Comparison of ENCODE assay signal across 8 cellular contexts in genomic region chr16:88810868-88811599, GRCh38. TPM values are rescaled to one million over a fixed set of nuclear protein-coding genes. Genes with fewer than 3 reads are reported as not detected.
DNase-seq lines count a peak whose midpoint lies in the region; ATAC-seq, FAIRE-seq and TF ChIP-seq lines count a peak whose summit lies in the region.

No MANE protein-coding gene starts in this region.

- no peak overlapping the region for H2BK15ac ChIP-seq in IMR-90 (ENCODE audit: low read depth, low read length)

- H3K9me3 ChIP-seq in IMR-90 (ENCODE audit: control insufficient read depth, insufficient read depth, low read length) = no peaks in the 10 kb centered on the region

- peak overlapping the region; percentile 84 for H3K27ac ChIP-seq in IMR-90 (ENCODE audit: insufficient read depth, low read length)

- H4K20me1 ChIP-seq in IMR-90 (ENCODE audit: insufficient read depth, low read length) = peaks cover 23% of the 10 kb centered on the region

- H3K4me3 ChIP-seq in IMR-90 (ENCODE audit: insufficient read depth, low read depth, low read length) = peak overlapping the region; percentile 60

- ATAC-seq in GM21717 (IDR thresholded peaks at IDR 0.05; ENCODE audit: unreplicated experiment) (peak; percentile 34), IMR-90 (ENCODE audit: low read depth) (peak; percentile 79), left cardiac atrium (peak; percentile 78 to 86)

- intact Hi-C loops in IMR-90 (cut with micrococcal nuclease) = loop anchor here (5.0 kb wide), 1 partner anchor 406 kb away; the partner anchor contains the start of gene ZNF778
- intact Hi-C loops in left cardiac atrium (cut with DNase I) = loop anchor here (10.0 kb wide), 2 partner anchors 354 to 404 kb away; partner anchors contain the start of gene ZNF778 (in 1 of the 2)

- H3K27me3 Mint-ChIP-seq in progenitor cell of endocrine pancreas = no peaks in the 10 kb centered on the region

- BruUV-seq in IMR-90 (replicated peaks; lab: Mats Ljungman, UMichigan) = no TSS peak

- POLR2A ChIA-PET in IMR-90 (lab: Charles Lee; ENCODE audit: unreplicated experiment) = no interaction called here

- H3K9me1 ChIP-seq in IMR-90 (ENCODE audit: insufficient read depth, low read length) = no peaks in the 10 kb centered on the region

- H3K56ac ChIP-seq in IMR-90 (ENCODE audit: extremely low read depth, insufficient read depth, low read length) = peak overlapping the region; percentile 50

- no peak overlapping the region for H2BK20ac ChIP-seq in IMR-90 (ENCODE audit: low read depth, low read length)

- H2BK5ac ChIP-seq in IMR-90 (ENCODE audit: low read depth, low read length, poor library complexity, severe bottlenecking) = peak overlapping the region; percentile 80

- H3K9me3 Mint-ChIP-seq in progenitor cell of endocrine pancreas (ENCODE audit: low read depth) = no peaks in the 10 kb centered on the region

- H3K14ac ChIP-seq in IMR-90 (replicated peaks; ENCODE audit: low read depth, low read length) = peak overlapping the region; percentile 84

- in situ Hi-C loops in IMR-90 (cut with MboI; ENCODE audit: low sequenced_read_pairs) = no loop called here

- peaks cover 12% of the 10 kb centered on the region for H3K4me1 ChIP-seq in IMR-90 (ENCODE audit: control insufficient read depth, insufficient read depth, low read length)

- peak overlapping the region; percentile 53; the same call in 1 of the 2 replicates for H3K23ac ChIP-seq in IMR-90 (ENCODE audit: low read depth, low read length)

- dilution Hi-C loops in IMR-90 (cut with HindIII; ENCODE audit: low sequenced_read_pairs, unreplicated experiment) = no loop called here

- TF ChIP-seq POLR2A in IMR-90 (IDR thresholded peaks at IDR 0.05; ENCODE audit: low read depth, low read length) = peak; percentile 81; the same call in 1 of the 2 replicates

- CTCF ChIA-PET in IMR-90 (lab: Yijun Ruan, JAX) = interaction anchor here (1.7 to 1.8 kb wide), 2 partner anchors 47 to 74 kb away, joined by 4 to 7 read pairs; partner anchors contain the start of genes GALNS and TRAPPC2L

- peak overlapping the region; percentile 90 for H3K4ac ChIP-seq in IMR-90 (ENCODE audit: low read depth, low read length)

- peaks cover 19% of the 10 kb centered on the region for H3K36me3 ChIP-seq in IMR-90 (ENCODE audit: control insufficient read depth, insufficient read depth, low read length)

- 0% methylated on average over 24 of the region's 45 CpGs; no CpG with 5 or more reads in 1 of the 2 experiments for WGBS in IMR-90 (ENCODE audit: extremely low coverage in 2 of 2, insufficient read length in 1 of 2), 2 experiments

- no peak for TF ChIP-seq RAD21 in IMR-90 (IDR thresholded peaks at IDR 0.05; ENCODE audit: low read length)

- peak overlapping the region; percentile 90 for H3K4me2 ChIP-seq in IMR-90 (ENCODE audit: low read depth, low read length)

- peak overlapping the region; percentile 85 for H3K4me3 Mint-ChIP-seq in progenitor cell of endocrine pancreas (ENCODE audit: low read depth)

- no peaks in the 10 kb centered on the region for H3K27me3 ChIP-seq in IMR-90 (ENCODE audit: control insufficient read depth, insufficient read depth, low read length)

- H3K36me3 Mint-ChIP-seq in progenitor cell of endocrine pancreas (ENCODE audit: insufficient read depth) = no peaks in the 10 kb centered on the region

- peak overlapping the region; percentile 81; the same call in 1 of the 2 replicates for H4K91ac ChIP-seq in IMR-90 (ENCODE audit: insufficient read depth, low read depth, low read length)

- H2BK120ac ChIP-seq in IMR-90 (ENCODE audit: low read depth, low read length) = no peak overlapping the region

- peak overlapping the region; percentile 97 for H2AFZ ChIP-seq in IMR-90 (replicated peaks; ENCODE audit: low read length, poor library complexity)

- no peak for FAIRE-seq in D721Med (lab: Jason Lieb, UNC)

- H3K27ac Mint-ChIP-seq in progenitor cell of endocrine pancreas = peak overlapping the region; percentile 84

- H4K5ac ChIP-seq in IMR-90 (ENCODE audit: low read depth, low read length) = peak overlapping the region; percentile 65; the same call in 1 of the 2 replicates

- H4K8ac ChIP-seq in IMR-90 (ENCODE audit: low read depth in 2 of 2, low read length in 2 of 2) = peak overlapping the region; percentile 47 to 90

- H2AK5ac ChIP-seq in IMR-90 (ENCODE audit: low read depth, low read length) = peak overlapping the region; percentile 96

- peak overlapping the region; percentile 100 for H2AK9ac ChIP-seq in IMR-90 (replicated peaks; ENCODE audit: low read depth, low read length, poor library complexity)

- peaks cover 4% of the 10 kb centered on the region for H3K4me1 Mint-ChIP-seq in progenitor cell of endocrine pancreas (ENCODE audit: low read depth)

- TF ChIP-seq CTCF in IMR-90 (conservative IDR thresholded peaks at IDR 0.05; ENCODE audit: low read depth, low read length) (no peak), progenitor cell of endocrine pancreas (IDR thresholded peaks at IDR 0.05; ENCODE audit: unreplicated experiment) (no peak), D721Med (IDR thresholded peaks at IDR 0.05; ENCODE audit: insufficient read depth, missing control alignments) (no peak)

- DNase-seq in GM04504 (ENCODE audit: low read depth) (peak; percentile 46), IMR-90 (peak; percentile 69), SHP77 treated with DMSO at 0.1 percent for 48 hours (lab: John Stamatoyannopoulos, UW) (peak; percentile 35), amniotic stem cell (lab: John Stamatoyannopoulos, UW) (peak; percentile 43), left cardiac atrium (peak; percentile 85), progenitor cell of endocrine pancreas (ENCODE audit: low spot score, unreplicated experiment) (peak; percentile 42), D721Med (ENCODE audit: insufficient read length, low spot score) (no peak)

- peak overlapping the region; percentile 76 for H3K9ac ChIP-seq in IMR-90 (ENCODE audit: low read depth, low read length)

- H3K18ac ChIP-seq in IMR-90 (ENCODE audit: low read depth, low read length) = peak overlapping the region; percentile 8; the same call in 1 of the 2 replicates

- H3K79me1 ChIP-seq in IMR-90 (ENCODE audit: low read depth in 1 of 2, low read length in 2 of 2) = peaks cover 4 to 33% of the 10 kb centered on the region in 2 experiments; a peak in 2 of 4 replicates

TF ChIP-seq in IMR-90, 13 proteins besides CTCF, POLR2A, EP300 and RAD21:
- TF ChIP-seq BHLHE40 (IDR thresholded peaks at IDR 0.05; ENCODE audit: low read depth, low read length) (0 out of 2 replicates have a peak, but pooled peaks have one; percentile 46), MXI1 (IDR thresholded peaks at IDR 0.05; ENCODE audit: borderline replicate concordance, low read depth, low read length) (peak; percentile 74), CHD1 (IDR thresholded peaks at IDR 0.05; ENCODE audit: low read depth, low read length) (0 out of 2 replicates have a peak, but pooled peaks have one; percentile 38), USF2 (IDR thresholded peaks at IDR 0.05; ENCODE audit: low read depth, low read length) (peak; percentile 95), ELK1 (IDR thresholded peaks at IDR 0.05; ENCODE audit: borderline replicate concordance, low read depth, low read length) (no peak)
TF ChIP-seq in IMR-90: peak in this region for 4.

RNA-seq across cellular contexts. Expression of gene APRT, which starts 0.7 kb away (rescaled TPM):
- total RNA-seq in IMR-90 (2012; rRNA removed) = 40.5 and 41.7 TPM in 2 replicates
- polyA plus RNA-seq in IMR-90 (2012; rRNA removed) = 157 and 209 TPM in 2 replicates
- polyA plus RNA-seq in IMR-90 (2012; cell fraction: cytosol; rRNA removed) = 109 and 184 TPM in 2 replicates
- polyA plus RNA-seq in IMR-90 (2012; cell fraction: nucleus; rRNA removed; ENCODE audit: low replicate concordance) = 87.9 and 240 TPM in 2 replicates
- total RNA-seq in left cardiac atrium = 10 to 100 TPM; 63.8 to 64.2 TPM
- total RNA-seq in progenitor cell of endocrine pancreas = 100 and 115 TPM in 2 replicates

RNA-seq across cellular contexts. Expression of gene CDT1, which starts 7.4 kb away (rescaled TPM):
- total RNA-seq in IMR-90 (2012; rRNA removed) (3.2 and 4.7 TPM in 2 replicates), left cardiac atrium (1 to 10 TPM; 1.0 to 2.3 TPM), progenitor cell of endocrine pancreas (22.8 and 25.3 TPM in 2 replicates)
- 11.8 and 13.2 TPM in 2 replicates for polyA plus RNA-seq in IMR-90 (2012; rRNA removed)
- polyA plus RNA-seq in IMR-90 (2012; cell fraction: cytosol; rRNA removed) = 6.8 and 10.7 TPM in 2 replicates
- 4.7 and 22.2 TPM in 2 replicates for polyA plus RNA-seq in IMR-90 (2012; cell fraction: nucleus; rRNA removed; ENCODE audit: low replicate concordance)

RNA-seq across cellular contexts. Expression of gene PIEZO1, which starts 26.0 kb away (rescaled TPM):
- 36.2 and 48.6 TPM in 2 replicates for total RNA-seq in IMR-90 (2012; rRNA removed)
- polyA plus RNA-seq in IMR-90 (2012; rRNA removed) = 372 and 392 TPM in 2 replicates
- polyA plus RNA-seq in IMR-90 (2012; cell fraction: cytosol; rRNA removed) = 218 and 326 TPM in 2 replicates
- 957 and 2,926 TPM in 2 replicates for polyA plus RNA-seq in IMR-90 (2012; cell fraction: nucleus; rRNA removed; ENCODE audit: low replicate concordance)
- total RNA-seq in left cardiac atrium = 10 to 100 TPM; 50.6 to 63.6 TPM
- total RNA-seq in progenitor cell of endocrine pancreas = 37.7 and 44.7 TPM in 2 replicates

RNA-seq across cellular contexts. Expression of gene GALNS, which starts 45.7 kb away (rescaled TPM):
- total RNA-seq in IMR-90 (2012; rRNA removed) (7.2 TPM in 2 replicates), left cardiac atrium (10 to 100 TPM; 17.1 to 19.0 TPM), progenitor cell of endocrine pancreas (32.7 and 34.6 TPM in 2 replicates)
- 30.2 and 32.5 TPM in 2 replicates for polyA plus RNA-seq in IMR-90 (2012; rRNA removed)
- polyA plus RNA-seq in IMR-90 (2012; cell fraction: cytosol; rRNA removed) = 28.6 and 42.1 TPM in 2 replicates
- 24.8 and 44.6 TPM in 2 replicates for polyA plus RNA-seq in IMR-90 (2012; cell fraction: nucleus; rRNA removed; ENCODE audit: low replicate concordance)

RNA-seq across cellular contexts. Expression of gene TRAPPC2L, which starts 45.9 kb away (rescaled TPM):
- total RNA-seq in IMR-90 (2012; rRNA removed) (84.2 and 102 TPM in 2 replicates), left cardiac atrium (10 to 100 TPM; 46.0 to 54.3 TPM), progenitor cell of endocrine pancreas (74.9 and 86.2 TPM in 2 replicates)
- 109 and 112 TPM in 2 replicates for polyA plus RNA-seq in IMR-90 (2012; rRNA removed)
- 69.3 and 87.7 TPM in 2 replicates for polyA plus RNA-seq in IMR-90 (2012; cell fraction: cytosol; rRNA removed)
- 45.7 and 54.3 TPM in 2 replicates for polyA plus RNA-seq in IMR-90 (2012; cell fraction: nucleus; rRNA removed; ENCODE audit: low replicate concordance)
